In the genomic region with DNA sequence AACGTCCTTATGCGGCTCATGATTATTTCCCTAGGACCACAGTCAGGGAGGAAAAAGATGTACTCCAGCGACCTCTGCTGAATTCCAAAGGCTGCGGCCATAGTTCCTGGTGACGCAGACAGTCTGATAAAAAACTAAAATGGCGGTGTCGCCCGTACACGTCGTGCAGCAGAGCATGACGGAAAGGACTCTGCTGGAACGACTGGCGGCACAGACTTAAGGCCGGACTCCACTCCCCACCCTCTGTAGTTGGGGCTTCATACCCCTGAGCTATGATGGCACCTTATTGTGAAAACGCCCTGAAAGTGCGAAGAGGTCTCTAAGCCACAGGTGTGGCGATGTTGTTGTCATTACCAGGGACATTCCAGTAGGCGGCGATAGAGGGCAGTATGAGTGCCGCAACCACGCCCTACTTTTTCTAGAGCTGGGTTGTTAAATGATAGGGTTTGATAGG, we compare ENCODE assay signal across 8 cellular contexts.
DNase-seq lines count a peak whose midpoint lies in the region; ATAC-seq and TF ChIP-seq lines count a peak whose summit lies in the region.

No MANE protein-coding gene starts in this region.

- no peaks in the 10 kb centered on the region for H3K36me3 ChIP-seq in thyroid gland

- ATAC-seq in Right ventricle myocardium inferior, result peak; percentile 70
- peak; percentile 79 for ATAC-seq in HG03066 (IDR thresholded peaks at IDR 0.05; ENCODE audit: low read depth, unreplicated experiment)
- ATAC-seq in foreskin keratinocyte, result peak; percentile 90

- intact Hi-C loops in Right ventricle myocardium inferior (cut with DNase I) (no loop called here), cardiac septum (cut with DNase I) (loop anchor here (5.0 kb wide), 1 partner anchor 1147 kb away; no protein-coding TSS in a partner anchor), thyroid gland (cut with DNase I) (no loop called here)

- H3K4me1 ChIP-seq in foreskin keratinocyte, result no peaks in the 10 kb centered on the region
- no peaks in the 10 kb centered on the region for H3K4me1 ChIP-seq in thyroid gland

- H3K27me3 ChIP-seq in foreskin keratinocyte (no peaks in the 10 kb centered on the region), thyroid gland (no peaks in the 10 kb centered on the region)

- TF ChIP-seq POLR2A in thyroid gland (IDR thresholded peaks at IDR 0.05), result no peak

- H3K4me3 ChIP-seq in thyroid gland (replicated peaks in 1 of 3), result no peak overlapping the region

- H3K27ac ChIP-seq in foreskin keratinocyte (no peak overlapping the region), thyroid gland (no peak overlapping the region)

- TF ChIP-seq CTCF in foreskin keratinocyte (conservative IDR thresholded peaks at IDR 0.05), result peak; percentile 64
- TF ChIP-seq CTCF in thyroid gland (IDR thresholded peaks at IDR 0.05), result peak; percentile 29 to 86 (median 53)

- no peaks in the 10 kb centered on the region for H3K9me3 ChIP-seq in thyroid gland

- no peak for DNase-seq in Right ventricle myocardium inferior (ENCODE audit: missing footprints)
- DNase-seq in cardiac septum (ENCODE audit: low spot score), result no peak
- peak; percentile 91 for DNase-seq in OCI-M1 (lab: John Stamatoyannopoulos, UW)
- DNase-seq in activated T-helper 9 cell treated with anti-CD3 and anti-CD28 coated beads, Interleukin-2, amount 50 U/mL, for 16 hours (ENCODE audit: low read depth), result peak; percentile 9
- DNase-seq in foreskin keratinocyte, result peak; percentile 28 to 39
- DNase-seq in nucleus accumbens (lab: John Stamatoyannopoulos, UW), result peak in 50 of 56 donors; percentile 0 to 73 (median 30)
- peak; percentile 47 to 58 for DNase-seq in thyroid gland

- 1% methylated on average over 10 to 16 of the region's 21 CpGs for WGBS in thyroid gland, 2 donors

Comparison
In these comparisons a context has a peak if more than half of its experiments do, and no peak if none do; other contexts are left out.
1. DNase-seq: peak in OCI-M1 (single experiment), activated T-helper 9 cell treated with anti-CD3 and anti-CD28 coated beads, Interleukin-2, amount 50 U/mL, for 16 hours (single experiment), foreskin keratinocyte (2 of 2), nucleus accumbens (50 of 56) and thyroid gland (2 of 2); none in Right ventricle myocardium inferior (single experiment) and cardiac septum (single experiment).
2. Peak in every context shown above with its lines, with median percentiles within 50 percentile points of each other: ATAC-seq.